9 cellular contexts compared by ENCODE assay signal in genomic region chr19:55369651-55370304, GRCh38. TPM values are rescaled to one million over a fixed set of nuclear protein-coding genes. Genes with fewer than 3 reads are reported as not detected.
DNase-seq lines count a peak whose midpoint lies in the region; ATAC-seq and TF ChIP-seq lines count a peak whose summit lies in the region.
"Had no signal": no experiment of that assay in that cellular context is flagged by ENCODE, and none has a peak within 500 bp of the region (broad histone marks: within the 10 kb centered on the region; RNA-seq: fewer than 3 reads in every experiment).

No MANE protein-coding gene starts in this region.

- intact Hi-C loops in HCT116 (cut with micrococcal nuclease), result no loop called here

- peak overlapping the region; percentile 81 for H3K27ac Mint-ChIP-seq in mesothelial cell of epicardium

- H3K27ac ChIP-seq in HCT116 (ENCODE audit: low read depth, low read length), result no peak overlapping the region

- TF ChIP-seq POLR2A in HCT116 (IDR thresholded peaks at IDR 0.05; ENCODE audit: borderline replicate concordance, extremely low read depth, insufficient read depth, insufficient read length), result no peak

- H3K4me1 ChIP-seq in HCT116 (ENCODE audit: control insufficient read depth in 1 of 2, insufficient read depth in 2 of 2, low read length in 2 of 2), result peaks cover 13 to 41% of the 10 kb centered on the region in 2 experiments; a peak in 3 of 4 replicates

- no peak for TF ChIP-seq RAD21 in HCT116 (IDR thresholded peaks at IDR 0.05; ENCODE audit: low read depth)

- in situ Hi-C loops in SK-MEL-5 (cut with HindIII; ENCODE audit: low pct_unique_long_range_greater_than_20kb, low sequenced_read_pairs), result no loop called here

- H3K36me3 ChIP-seq in HCT116 (ENCODE audit: control insufficient read depth in 1 of 2, insufficient read depth in 2 of 2, low read length in 2 of 2), result no peaks in the 10 kb centered on the region

- DNase-seq in AG10803 (ENCODE audit: low read depth) (peak; percentile 79), HCT116 (ENCODE audit: low read depth, low spot score) (no peak), SK-MEL-5 (ENCODE audit: low read depth, low spot score) (peak; percentile 21), choroid plexus epithelial cell (ENCODE audit: low read depth) (peak; percentile 72), mesothelial cell of epicardium (ENCODE audit: low spot score in 2 of 2, unreplicated experiment in 2 of 2) (peak in 1 of 2 experiments; percentile 68), HT-29 (ENCODE audit: low spot score) (no peak)

- ATAC-seq in HCT116, result peak; percentile 71
- ATAC-seq in GM21367 (IDR thresholded peaks at IDR 0.05; ENCODE audit: unreplicated experiment), result no peak
- no peak for ATAC-seq in HG02798 (IDR thresholded peaks at IDR 0.05; ENCODE audit: poor library complexity, unreplicated experiment)

- peaks cover 2% of the 10 kb centered on the region for H3K36me3 Mint-ChIP-seq in mesothelial cell of epicardium

- RAD21 ChIA-PET in HCT116 (lab: Charles Lee; ENCODE audit: low non-redundant PET in 1 of 2, low total read pairs in 2 of 2, uncharacterized antibody in 2 of 2, unreplicated experiment in 2 of 2), result no interaction called here

- BruUV-seq in HCT116 (replicated peaks; lab: Mats Ljungman, UMichigan), result no TSS peak

- H3K9me3 ChIP-seq in HCT116 (ENCODE audit: control insufficient read depth in 1 of 2, insufficient read depth in 1 of 2, low read depth in 1 of 2, low read length in 2 of 2), result no peaks in the 10 kb centered on the region

- H3K4me1 Mint-ChIP-seq in mesothelial cell of epicardium, result peaks cover 32% of the 10 kb centered on the region

- POLR2A ChIA-PET in HCT116 (lab: Charles Lee), result interaction anchor here (1.9 to 2.1 kb wide), 2 partner anchors 20 to 31 kb away, joined by 6 to 7 read pairs; partner anchors contain the start of gene KMT5C

- no peaks in the 10 kb centered on the region for H3K27me3 ChIP-seq in HCT116 (ENCODE audit: insufficient read depth, low read length)

- no peaks in the 10 kb centered on the region for H4K20me1 ChIP-seq in HCT116 (ENCODE audit: insufficient read depth)

- no peaks in the 10 kb centered on the region for H3K9me2 ChIP-seq in HCT116 (ENCODE audit: insufficient read depth)

- CTCF ChIA-PET in HCT116 (lab: Charles Lee), result no interaction called here

- peak overlapping the region; percentile 72 for H3K4me3 Mint-ChIP-seq in mesothelial cell of epicardium

- peak overlapping the region; percentile 41 for H3K9ac ChIP-seq in HCT116 (ENCODE audit: low read length)

- no peaks in the 10 kb centered on the region for H3K79me2 ChIP-seq in HCT116 (ENCODE audit: insufficient read depth, low read length)

- H2AFZ ChIP-seq in HCT116 (ENCODE audit: low read depth, low read length, poor library complexity, severe bottlenecking), result no peak overlapping the region

- TF ChIP-seq CTCF in AG10803 (conservative IDR thresholded peaks at IDR 0.05; ENCODE audit: low read length), result no peak
- no peak for TF ChIP-seq CTCF in HCT116 (IDR thresholded peaks at IDR 0.05 in 2 of 3, conservative IDR thresholded peaks at IDR 0.05 in 1 of 3; ENCODE audit: borderline replicate concordance in 1 of 3, insufficient read depth in 1 of 3, low read depth in 2 of 3, low read length in 2 of 3)
- TF ChIP-seq CTCF in choroid plexus epithelial cell (conservative IDR thresholded peaks at IDR 0.05; ENCODE audit: low read depth, low read length), result no peak
- no peak for TF ChIP-seq CTCF in mesothelial cell of epicardium (IDR thresholded peaks at IDR 0.05; ENCODE audit: unreplicated experiment)

- peak overlapping the region; percentile 81 for H3K4me3 ChIP-seq in AG10803 (ENCODE audit: low read length)
- H3K4me3 ChIP-seq in HCT116 (replicated peaks in 1 of 2; ENCODE audit: low read depth in 1 of 2, low read length in 2 of 2), result peak overlapping the region; percentile 52 to 63
- H3K4me3 ChIP-seq in choroid plexus epithelial cell (ENCODE audit: low read depth, low read length), result peak overlapping the region; percentile 65

- peaks cover 39% of the 10 kb centered on the region for H3K27me3 Mint-ChIP-seq in mesothelial cell of epicardium (ENCODE audit: low read depth)

- H3K9me3 Mint-ChIP-seq in mesothelial cell of epicardium, result no peaks in the 10 kb centered on the region

- H3K4me2 ChIP-seq in HCT116 (ENCODE audit: low read length), result peak overlapping the region; percentile 94

TF ChIP-seq in HCT116, 20 proteins besides CTCF, POLR2A, EP300 and RAD21 (continues in another document):
- TF ChIP-seq CEBPB (IDR thresholded peaks at IDR 0.05; ENCODE audit: low read depth) (no peak), FOSL1 (IDR thresholded peaks at IDR 0.05; ENCODE audit: low read depth) (no peak), MAX (IDR thresholded peaks at IDR 0.05) (no peak), POLR2AphosphoS5 (IDR thresholded peaks at IDR 0.05; ENCODE audit: low read depth, low read length) (no peak), SRF (IDR thresholded peaks at IDR 0.05; ENCODE audit: low read depth) (no peak), ELF1 (IDR thresholded peaks at IDR 0.05; ENCODE audit: borderline replicate concordance, low read depth) (no peak), SP1 (IDR thresholded peaks at IDR 0.05; ENCODE audit: low read depth) (no peak), JUND (IDR thresholded peaks at IDR 0.05) (no peak), ZFX (IDR thresholded peaks at IDR 0.05) (no peak), EZH2phosphoT487 (IDR thresholded peaks at IDR 0.05; ENCODE audit: borderline replicate concordance) (no peak), EGR1 (IDR thresholded peaks at IDR 0.05; ENCODE audit: low read depth) (no peak), TCF7L2 (IDR thresholded peaks at IDR 0.05; ENCODE audit: borderline replicate concordance, extremely low read depth, insufficient read depth, insufficient read length) (no peak), EZH2 (IDR thresholded peaks at IDR 0.05) (no peak), CBX3 (IDR thresholded peaks at IDR 0.05; ENCODE audit: low read depth) (no peak), ZNF274 (IDR thresholded peaks at IDR 0.05; ENCODE audit: low read depth, low read length) (no peak)
- TF ChIP-seq, protein P1, sequence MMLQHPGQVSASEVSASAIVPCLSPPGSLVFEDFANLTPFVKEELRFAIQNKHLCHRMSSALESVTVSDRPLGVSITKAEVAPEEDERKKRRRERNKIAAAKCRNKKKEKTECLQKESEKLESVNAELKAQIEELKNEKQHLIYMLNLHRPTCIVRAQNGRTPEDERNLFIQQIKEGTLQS (IDR thresholded peaks at IDR 0.05), result no peak
- TF ChIP-seq, protein P2, sequence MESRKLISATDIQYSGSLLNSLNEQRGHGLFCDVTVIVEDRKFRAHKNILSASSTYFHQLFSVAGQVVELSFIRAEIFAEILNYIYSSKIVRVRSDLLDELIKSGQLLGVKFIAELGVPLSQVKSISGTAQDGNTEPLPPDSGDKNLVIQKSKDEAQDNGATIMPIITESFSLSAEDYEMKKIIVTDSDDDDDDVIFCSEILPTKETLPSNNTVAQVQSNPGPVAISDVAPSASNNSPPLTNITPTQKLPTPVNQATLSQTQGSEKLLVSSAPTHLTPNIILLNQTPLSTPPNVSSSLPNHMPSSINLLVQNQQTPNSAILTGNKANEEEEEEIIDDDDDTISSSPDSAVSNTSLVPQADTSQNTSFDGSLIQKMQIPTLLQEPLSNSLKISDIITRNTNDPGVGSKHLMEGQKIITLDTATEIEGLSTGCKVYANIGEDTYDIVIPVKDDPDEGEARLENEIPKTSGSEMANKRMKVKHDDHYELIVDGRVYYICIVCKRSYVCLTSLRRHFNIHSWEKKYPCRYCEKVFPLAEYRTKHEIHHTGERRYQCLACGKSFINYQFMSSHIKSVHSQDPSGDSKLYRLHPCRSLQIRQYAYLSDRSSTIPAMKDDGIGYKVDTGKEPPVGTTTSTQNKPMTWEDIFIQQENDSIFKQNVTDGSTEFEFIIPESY (IDR thresholded peaks at IDR 0.05; ENCODE audit: extremely low read depth, insufficient replicate concordance, low read length), result no peak

RNA-seq across cellular contexts. Expression of gene IL11, which starts 0.5 kb away (rescaled TPM):
- 2.8 TPM for total RNA-seq in HCT116 (2021; ENCODE audit: unreplicated experiment)
- 3.4 and 4.5 TPM in 2 replicates for polyA plus RNA-seq in HCT116 (2012)
- not detected in 2 replicates for total RNA-seq in SK-MEL-5 (2014; rRNA removed; shearing (Covaris generic))
- polyA plus RNA-seq in SK-MEL-5 (2015; cell fraction: cytosol; rRNA removed), result 0.23 TPM in 1 of 2 replicates, not detected in the other
- not detected in 2 replicates for polyA plus RNA-seq in SK-MEL-5 (2015; cell fraction: nucleus; rRNA removed)
- total RNA-seq in mesothelial cell of epicardium, result 10.0 to 12.9 TPM (median 11.6 TPM) in 3 replicates
- 0.31 and 2.8 TPM in 2 replicates for total RNA-seq in HT-29 (2014; rRNA removed; shearing (Covaris generic))

RNA-seq across cellular contexts. Expression of gene GARIN5B, which starts 6.7 kb away (rescaled TPM):
- total RNA-seq in HCT116 (2021; ENCODE audit: unreplicated experiment) (not detected), mesothelial cell of epicardium (0.13 to 0.34 TPM (median 0.27 TPM) in 3 replicates)
- polyA plus RNA-seq in HCT116 (2012), result not detected in 2 replicates
- not detected in 2 replicates for total RNA-seq in SK-MEL-5 (2014; rRNA removed; shearing (Covaris generic))
- not detected in 2 replicates for polyA plus RNA-seq in SK-MEL-5 (2015; cell fraction: cytosol; rRNA removed)
- not detected in 2 replicates for polyA plus RNA-seq in SK-MEL-5 (2015; cell fraction: nucleus; rRNA removed)
- not detected in 2 replicates for total RNA-seq in HT-29 (2014; rRNA removed; shearing (Covaris generic))
- total RNA-seq: glomerular endothelial cell had no signal

RNA-seq across cellular contexts. Expression of gene TMEM190, which starts 6.8 kb away (rescaled TPM):
- not detected for total RNA-seq in HCT116 (2021; ENCODE audit: unreplicated experiment)
- polyA plus RNA-seq in HCT116 (2012), result 0.21 TPM in 1 of 2 replicates, not detected in the other
- total RNA-seq in SK-MEL-5 (2014; rRNA removed; shearing (Covaris generic)), result not detected in 2 replicates
- polyA plus RNA-seq in SK-MEL-5 (2015; cell fraction: cytosol; rRNA removed), result not detected in 2 replicates
- not detected in 2 replicates for polyA plus RNA-seq in SK-MEL-5 (2015; cell fraction: nucleus; rRNA removed)
- total RNA-seq in mesothelial cell of epicardium, result 2.2 to 2.4 TPM (median 2.4 TPM) in 3 replicates
- not detected in 2 replicates for total RNA-seq in HT-29 (2014; rRNA removed; shearing (Covaris generic))
- total RNA-seq: glomerular endothelial cell had no signal

RNA-seq across cellular contexts. Expression of gene TMEM238, which starts 14.3 kb away (rescaled TPM):
- 21.0 TPM for total RNA-seq in HCT116 (2021; ENCODE audit: unreplicated experiment)
- 4.8 and 9.0 TPM in 2 replicates for polyA plus RNA-seq in HCT116 (2012)
- total RNA-seq in SK-MEL-5 (2014; rRNA removed; shearing (Covaris generic)), result 0.51 TPM in 1 of 2 replicates, not detected in the other
- polyA plus RNA-seq in SK-MEL-5 (2015; cell fraction: cytosol; rRNA removed), result not detected in 2 replicates
- not detected in 2 replicates for polyA plus RNA-seq in SK-MEL-5 (2015; cell fraction: nucleus; rRNA removed)
- total RNA-seq in mesothelial cell of epicardium, result 2.3 to 2.9 TPM (median 2.3 TPM) in 3 replicates
- total RNA-seq in HT-29 (2014; rRNA removed; shearing (Covaris generic)), result 87.8 and 92.7 TPM in 2 replicates

RNA-seq across cellular contexts. Expression of gene COX6B2, which starts 15.3 kb away (rescaled TPM):
- total RNA-seq in HCT116 (2021; ENCODE audit: unreplicated experiment) (2.4 TPM), mesothelial cell of epicardium (7.3 to 11.5 TPM (median 7.3 TPM) in 3 replicates)
- 2.7 and 3.0 TPM in 2 replicates for polyA plus RNA-seq in HCT116 (2012)
- 0.16 and 0.42 TPM in 2 replicates for total RNA-seq in SK-MEL-5 (2014; rRNA removed; shearing (Covaris generic))
- 0.47 and 0.75 TPM in 2 replicates for polyA plus RNA-seq in SK-MEL-5 (2015; cell fraction: cytosol; rRNA removed)
- 1.4 and 2.3 TPM in 2 replicates for polyA plus RNA-seq in SK-MEL-5 (2015; cell fraction: nucleus; rRNA removed)
- 0.92 and 2.7 TPM in 2 replicates for total RNA-seq in HT-29 (2014; rRNA removed; shearing (Covaris generic))
- total RNA-seq: glomerular endothelial cell had no signal

Comparison
In these comparisons a context has a peak if more than half of its experiments do, and no peak if none do; other contexts are left out.
1. DNase-seq: peak in AG10803 (single experiment), SK-MEL-5 (single experiment) and choroid plexus epithelial cell (single experiment); none in HCT116 (single experiment) and HT-29 (single experiment).
2. Peak in every context shown above with its lines, with median percentiles within 50 percentile points of each other: H3K4me3 ChIP-seq.